In genomic region chr3:28901029-28901428, GRCh38 we compare ENCODE assay signal across 26 cellular contexts.
A peak's percentile ranks its signal among the peaks of the same experiment; 100 is the strongest.
DNase-seq lines count a peak whose midpoint lies in the region; ATAC-seq and TF ChIP-seq lines count a peak whose summit lies in the region.
"Had no signal": no experiment of that assay in that cellular context is flagged by ENCODE, and none has a peak within 500 bp of the region (broad histone marks: within the 10 kb centered on the region; RNA-seq: fewer than 3 reads in every experiment).

No MANE protein-coding gene starts in this region.

- H3K4me1 ChIP-seq in testis: no peaks in the 10 kb centered on the region
- H3K4me1 ChIP-seq: right lobe of liver, vagina had no signal

- intact Hi-C loops in testis (cut with DNase I; ENCODE audit: low total_unique reads): no loop called here

- no peaks in the 10 kb centered on the region for H3K9me3 ChIP-seq in testis
- H3K9me3 ChIP-seq: ovary, right lobe of liver, vagina had no signal

- H3K27me3 ChIP-seq in testis: no peaks in the 10 kb centered on the region
- H3K27me3 ChIP-seq: dorsolateral prefrontal cortex, ovary, right lobe of liver, vagina had no signal

- H3K4me3 ChIP-seq in cardiac fibroblast (replicated peaks in 1 of 2; ENCODE audit: low read depth in 2 of 2, low read length in 2 of 2) (no peak overlapping the region), testis (no peak overlapping the region)
- H3K4me3 ChIP-seq: dorsolateral prefrontal cortex, GM12878, ovary, right lobe of liver, vagina had no signal

- ATAC-seq in HG03135 (IDR thresholded peaks at IDR 0.05; ENCODE audit: unreplicated experiment) (no peak), HG03439 (IDR thresholded peaks at IDR 0.05; ENCODE audit: unreplicated experiment) (no peak)
- ATAC-seq: activated CD8-positive, alpha-beta T cell treated with anti-CD3 and anti-CD28 coated beads, Interleukin-2, amount 10 ng/mL, durations not matched to agents 7 days and 5 days; CD8-positive, alpha-beta T cell; GM12878; naive thymus-derived CD8-positive, alpha-beta T cell; right lobe of liver had no signal

- H3K27ac ChIP-seq in testis: no peak overlapping the region
- H3K27ac ChIP-seq: dorsolateral prefrontal cortex, ovary, right lobe of liver, vagina had no signal

- TF ChIP-seq POLR2A in testis (IDR thresholded peaks at IDR 0.05): no peak

- DNase-seq in NCI-H226: peak; percentile 17
- peak; percentile 45 to 86 for DNase-seq in cardiac fibroblast (ENCODE audit: low read depth in 2 of 2)
- peak; percentile 72 for DNase-seq in iris pigment epithelial cell (ENCODE audit: low read depth)
- peak; percentile 47 for DNase-seq in testis
- no peak for DNase-seq in DMS153 (lab: John Stamatoyannopoulos, UW)
- DNase-seq: activated CD4-positive, CD25-positive, alpha-beta regulatory T cell treated with anti-CD3 and anti-CD28 coated beads, Interleukin-2, amount 50 U/mL, for 72 hours; activated CD8-positive, alpha-beta T cell treated with anti-CD3 and anti-CD28 coated beads, Interleukin-2, amount 10 ng/mL, durations not matched to agents 7 days and 5 days; activated naive CD4-positive, alpha-beta T cell treated with Interleukin-2 at 50 U/mL for 16 hours; activated T-cell treated with anti-CD3 and anti-CD28 coated beads, Interleukin-2, amount 50 U/mL, for 1 hour; CD8-positive, alpha-beta T cell; central memory CD4-positive, alpha-beta T cell; DMS53; dorsolateral prefrontal cortex; HFFc6; KBM-7; kidney glomerular epithelial cell; naive thymus-derived CD8-positive, alpha-beta T cell; NCI-H146; NCI-H2171; NCI-H69; ovary; right lobe of liver had no signal

- H3K36me3 ChIP-seq in testis (ENCODE audit: low read depth, missing control alignments): no peaks in the 10 kb centered on the region
- H3K36me3 ChIP-seq: ovary, right lobe of liver, vagina had no signal

- TF ChIP-seq CTCF in cardiac fibroblast (IDR thresholded peaks at IDR 0.05; ENCODE audit: low read depth, low read length) (no peak), testis (IDR thresholded peaks at IDR 0.05) (no peak)
